Comparison of ENCODE assay signal across 1 cellular context in the genomic region with DNA sequence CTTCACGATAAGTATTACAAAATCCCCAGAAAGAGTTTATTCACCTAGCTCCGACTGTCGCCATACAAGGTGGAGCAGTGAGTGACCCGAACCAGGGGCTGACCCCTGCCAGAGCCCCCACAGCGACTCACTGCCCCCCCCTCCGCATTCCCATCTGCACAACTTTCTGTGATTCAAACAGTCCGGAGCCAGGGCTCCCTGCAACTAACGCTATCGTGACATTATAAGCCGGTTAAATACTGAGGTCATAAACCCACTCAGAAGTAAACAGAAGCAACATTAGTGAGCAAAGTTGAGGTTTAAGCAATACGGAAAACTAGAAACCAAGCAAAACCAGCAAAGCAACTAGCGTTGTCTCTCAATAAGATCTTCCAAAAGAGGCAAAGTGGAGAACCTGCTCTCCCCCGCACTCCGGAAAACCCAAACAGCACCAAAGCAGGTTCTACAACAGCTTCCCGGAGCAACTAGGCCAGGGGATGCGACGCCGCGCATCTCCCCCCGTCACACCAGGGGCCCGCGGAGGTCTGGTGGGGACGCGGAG.
A peak's percentile ranks its signal among the peaks of the same experiment; 100 is the strongest.
TF ChIP-seq lines count a peak whose summit lies in the region.

No MANE protein-coding gene starts in this region.

TF ChIP-seq in K562, 482 proteins besides CTCF, POLR2A, EP300 and RAD21 (continued from another document and continues in another):
- TF ChIP-seq, protein P1, sequence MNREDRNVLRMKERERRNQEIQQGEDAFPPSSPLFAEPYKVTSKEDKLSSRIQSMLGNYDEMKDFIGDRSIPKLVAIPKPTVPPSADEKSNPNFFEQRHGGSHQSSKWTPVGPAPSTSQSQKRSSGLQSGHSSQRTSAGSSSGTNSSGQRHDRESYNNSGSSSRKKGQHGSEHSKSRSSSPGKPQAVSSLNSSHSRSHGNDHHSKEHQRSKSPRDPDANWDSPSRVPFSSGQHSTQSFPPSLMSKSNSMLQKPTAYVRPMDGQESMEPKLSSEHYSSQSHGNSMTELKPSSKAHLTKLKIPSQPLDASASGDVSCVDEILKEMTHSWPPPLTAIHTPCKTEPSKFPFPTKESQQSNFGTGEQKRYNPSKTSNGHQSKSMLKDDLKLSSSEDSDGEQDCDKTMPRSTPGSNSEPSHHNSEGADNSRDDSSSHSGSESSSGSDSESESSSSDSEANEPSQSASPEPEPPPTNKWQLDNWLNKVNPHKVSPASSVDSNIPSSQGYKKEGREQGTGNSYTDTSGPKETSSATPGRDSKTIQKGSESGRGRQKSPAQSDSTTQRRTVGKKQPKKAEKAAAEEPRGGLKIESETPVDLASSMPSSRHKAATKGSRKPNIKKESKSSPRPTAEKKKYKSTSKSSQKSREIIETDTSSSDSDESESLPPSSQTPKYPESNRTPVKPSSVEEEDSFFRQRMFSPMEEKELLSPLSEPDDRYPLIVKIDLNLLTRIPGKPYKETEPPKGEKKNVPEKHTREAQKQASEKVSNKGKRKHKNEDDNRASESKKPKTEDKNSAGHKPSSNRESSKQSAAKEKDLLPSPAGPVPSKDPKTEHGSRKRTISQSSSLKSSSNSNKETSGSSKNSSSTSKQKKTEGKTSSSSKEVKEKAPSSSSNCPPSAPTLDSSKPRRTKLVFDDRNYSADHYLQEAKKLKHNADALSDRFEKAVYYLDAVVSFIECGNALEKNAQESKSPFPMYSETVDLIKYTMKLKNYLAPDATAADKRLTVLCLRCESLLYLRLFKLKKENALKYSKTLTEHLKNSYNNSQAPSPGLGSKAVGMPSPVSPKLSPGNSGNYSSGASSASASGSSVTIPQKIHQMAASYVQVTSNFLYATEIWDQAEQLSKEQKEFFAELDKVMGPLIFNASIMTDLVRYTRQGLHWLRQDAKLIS (CRISPR knock-in tag; IDR thresholded peaks at IDR 0.05), result 0 out of 2 replicates have a peak, but pooled peaks have one; percentile 7
- no peak for TF ChIP-seq PHB2 (IDR thresholded peaks at IDR 0.05; ENCODE audit: low read depth)
- 0 out of 4 replicates have a peak, but pooled peaks of 1 of the 2 experiments have one; percentile 54 for TF ChIP-seq SIN3A (IDR thresholded peaks at IDR 0.05; ENCODE audit: borderline replicate concordance in 2 of 2, control insufficient read depth in 1 of 2, low read depth in 2 of 2, low read length in 2 of 2)
- TF ChIP-seq BMI1 (IDR thresholded peaks at IDR 0.05; ENCODE audit: low read length), result no peak
- TF ChIP-seq, protein P2, sequence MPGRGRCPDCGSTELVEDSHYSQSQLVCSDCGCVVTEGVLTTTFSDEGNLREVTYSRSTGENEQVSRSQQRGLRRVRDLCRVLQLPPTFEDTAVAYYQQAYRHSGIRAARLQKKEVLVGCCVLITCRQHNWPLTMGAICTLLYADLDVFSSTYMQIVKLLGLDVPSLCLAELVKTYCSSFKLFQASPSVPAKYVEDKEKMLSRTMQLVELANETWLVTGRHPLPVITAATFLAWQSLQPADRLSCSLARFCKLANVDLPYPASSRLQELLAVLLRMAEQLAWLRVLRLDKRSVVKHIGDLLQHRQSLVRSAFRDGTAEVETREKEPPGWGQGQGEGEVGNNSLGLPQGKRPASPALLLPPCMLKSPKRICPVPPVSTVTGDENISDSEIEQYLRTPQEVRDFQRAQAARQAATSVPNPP (IDR thresholded peaks at IDR 0.05; ENCODE audit: borderline replicate concordance, insufficient read depth, insufficient read length), result no peak
- no peak for TF ChIP-seq RUNX1 (IDR thresholded peaks at IDR 0.05; ENCODE audit: low read depth)
- no peak for TF ChIP-seq NCOA6 (IDR thresholded peaks at IDR 0.05)
- no peak for TF ChIP-seq HDAC6 (IDR thresholded peaks at IDR 0.05; ENCODE audit: low read depth, low read length)
- TF ChIP-seq, protein P3, sequence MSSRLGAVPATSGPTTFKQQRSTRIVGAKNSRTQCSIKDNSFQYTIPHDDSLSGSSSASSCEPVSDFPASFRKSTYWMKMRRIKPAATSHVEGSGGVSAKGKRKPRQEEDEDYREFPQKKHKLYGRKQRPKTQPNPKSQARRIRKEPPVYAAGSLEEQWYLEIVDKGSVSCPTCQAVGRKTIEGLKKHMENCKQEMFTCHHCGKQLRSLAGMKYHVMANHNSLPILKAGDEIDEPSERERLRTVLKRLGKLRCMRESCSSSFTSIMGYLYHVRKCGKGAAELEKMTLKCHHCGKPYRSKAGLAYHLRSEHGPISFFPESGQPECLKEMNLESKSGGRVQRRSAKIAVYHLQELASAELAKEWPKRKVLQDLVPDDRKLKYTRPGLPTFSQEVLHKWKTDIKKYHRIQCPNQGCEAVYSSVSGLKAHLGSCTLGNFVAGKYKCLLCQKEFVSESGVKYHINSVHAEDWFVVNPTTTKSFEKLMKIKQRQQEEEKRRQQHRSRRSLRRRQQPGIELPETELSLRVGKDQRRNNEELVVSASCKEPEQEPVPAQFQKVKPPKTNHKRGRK (tag; IDR thresholded peaks at IDR 0.05), result no peak
- no peak; a peak in 1 of 4 replicates for TF ChIP-seq RCOR1 (IDR thresholded peaks at IDR 0.05; ENCODE audit: borderline replicate concordance in 1 of 2, low read depth in 2 of 2, low read length in 2 of 2)
- TF ChIP-seq, protein P4, sequence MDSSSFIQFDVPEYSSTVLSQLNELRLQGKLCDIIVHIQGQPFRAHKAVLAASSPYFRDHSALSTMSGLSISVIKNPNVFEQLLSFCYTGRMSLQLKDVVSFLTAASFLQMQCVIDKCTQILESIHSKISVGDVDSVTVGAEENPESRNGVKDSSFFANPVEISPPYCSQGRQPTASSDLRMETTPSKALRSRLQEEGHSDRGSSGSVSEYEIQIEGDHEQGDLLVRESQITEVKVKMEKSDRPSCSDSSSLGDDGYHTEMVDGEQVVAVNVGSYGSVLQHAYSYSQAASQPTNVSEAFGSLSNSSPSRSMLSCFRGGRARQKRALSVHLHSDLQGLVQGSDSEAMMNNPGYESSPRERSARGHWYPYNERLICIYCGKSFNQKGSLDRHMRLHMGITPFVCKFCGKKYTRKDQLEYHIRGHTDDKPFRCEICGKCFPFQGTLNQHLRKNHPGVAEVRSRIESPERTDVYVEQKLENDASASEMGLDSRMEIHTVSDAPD (CRISPR knock-in tag; IDR thresholded peaks at IDR 0.05), result no peak
- peak in 1 of 2 experiments; percentile 40; a peak in 1 of 4 replicates for TF ChIP-seq ARNT (IDR thresholded peaks at IDR 0.05)
- TF ChIP-seq, protein P5, sequence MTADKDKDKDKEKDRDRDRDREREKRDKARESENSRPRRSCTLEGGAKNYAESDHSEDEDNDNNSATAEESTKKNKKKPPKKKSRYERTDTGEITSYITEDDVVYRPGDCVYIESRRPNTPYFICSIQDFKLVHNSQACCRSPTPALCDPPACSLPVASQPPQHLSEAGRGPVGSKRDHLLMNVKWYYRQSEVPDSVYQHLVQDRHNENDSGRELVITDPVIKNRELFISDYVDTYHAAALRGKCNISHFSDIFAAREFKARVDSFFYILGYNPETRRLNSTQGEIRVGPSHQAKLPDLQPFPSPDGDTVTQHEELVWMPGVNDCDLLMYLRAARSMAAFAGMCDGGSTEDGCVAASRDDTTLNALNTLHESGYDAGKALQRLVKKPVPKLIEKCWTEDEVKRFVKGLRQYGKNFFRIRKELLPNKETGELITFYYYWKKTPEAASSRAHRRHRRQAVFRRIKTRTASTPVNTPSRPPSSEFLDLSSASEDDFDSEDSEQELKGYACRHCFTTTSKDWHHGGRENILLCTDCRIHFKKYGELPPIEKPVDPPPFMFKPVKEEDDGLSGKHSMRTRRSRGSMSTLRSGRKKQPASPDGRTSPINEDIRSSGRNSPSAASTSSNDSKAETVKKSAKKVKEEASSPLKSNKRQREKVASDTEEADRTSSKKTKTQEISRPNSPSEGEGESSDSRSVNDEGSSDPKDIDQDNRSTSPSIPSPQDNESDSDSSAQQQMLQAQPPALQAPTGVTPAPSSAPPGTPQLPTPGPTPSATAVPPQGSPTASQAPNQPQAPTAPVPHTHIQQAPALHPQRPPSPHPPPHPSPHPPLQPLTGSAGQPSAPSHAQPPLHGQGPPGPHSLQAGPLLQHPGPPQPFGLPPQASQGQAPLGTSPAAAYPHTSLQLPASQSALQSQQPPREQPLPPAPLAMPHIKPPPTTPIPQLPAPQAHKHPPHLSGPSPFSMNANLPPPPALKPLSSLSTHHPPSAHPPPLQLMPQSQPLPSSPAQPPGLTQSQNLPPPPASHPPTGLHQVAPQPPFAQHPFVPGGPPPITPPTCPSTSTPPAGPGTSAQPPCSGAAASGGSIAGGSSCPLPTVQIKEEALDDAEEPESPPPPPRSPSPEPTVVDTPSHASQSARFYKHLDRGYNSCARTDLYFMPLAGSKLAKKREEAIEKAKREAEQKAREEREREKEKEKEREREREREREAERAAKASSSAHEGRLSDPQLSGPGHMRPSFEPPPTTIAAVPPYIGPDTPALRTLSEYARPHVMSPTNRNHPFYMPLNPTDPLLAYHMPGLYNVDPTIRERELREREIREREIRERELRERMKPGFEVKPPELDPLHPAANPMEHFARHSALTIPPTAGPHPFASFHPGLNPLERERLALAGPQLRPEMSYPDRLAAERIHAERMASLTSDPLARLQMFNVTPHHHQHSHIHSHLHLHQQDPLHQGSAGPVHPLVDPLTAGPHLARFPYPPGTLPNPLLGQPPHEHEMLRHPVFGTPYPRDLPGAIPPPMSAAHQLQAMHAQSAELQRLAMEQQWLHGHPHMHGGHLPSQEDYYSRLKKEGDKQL (CRISPR knock-in tag; IDR thresholded peaks at IDR 0.05; ENCODE audit: borderline replicate concordance), result no peak
- TF ChIP-seq NCOA2 (IDR thresholded peaks at IDR 0.05; ENCODE audit: partially characterized antibody in 2 of 2), result no peak
- TF ChIP-seq LARP7 (IDR thresholded peaks at IDR 0.05), result no peak
- TF ChIP-seq ZSCAN32 (CRISPR knock-in tag; IDR thresholded peaks at IDR 0.05), result no peak
- TF ChIP-seq PHTF2 (CRISPR knock-in tag; IDR thresholded peaks at IDR 0.05), result no peak
- TF ChIP-seq MXI1 (IDR thresholded peaks at IDR 0.05; ENCODE audit: low read depth, low read length), result no peak
- no peak for TF ChIP-seq ZNF24 (IDR thresholded peaks at IDR 0.05)
- TF ChIP-seq BDP1 (IDR thresholded peaks at IDR 0.05; ENCODE audit: insufficient read depth, insufficient read length), result no peak
- no peak for TF ChIP-seq ZNF175 (CRISPR knock-in tag; IDR thresholded peaks at IDR 0.05; ENCODE audit: low read depth)
- TF ChIP-seq, protein P6, sequence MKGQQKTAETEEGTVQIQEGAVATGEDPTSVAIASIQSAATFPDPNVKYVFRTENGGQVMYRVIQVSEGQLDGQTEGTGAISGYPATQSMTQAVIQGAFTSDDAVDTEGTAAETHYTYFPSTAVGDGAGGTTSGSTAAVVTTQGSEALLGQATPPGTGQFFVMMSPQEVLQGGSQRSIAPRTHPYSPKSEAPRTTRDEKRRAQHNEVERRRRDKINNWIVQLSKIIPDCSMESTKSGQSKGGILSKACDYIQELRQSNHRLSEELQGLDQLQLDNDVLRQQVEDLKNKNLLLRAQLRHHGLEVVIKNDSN (CRISPR knock-in tag; IDR thresholded peaks at IDR 0.05), result no peak
- TF ChIP-seq BACH1 (tag; IDR thresholded peaks at IDR 0.05), result no peak
- TF ChIP-seq, protein P7, sequence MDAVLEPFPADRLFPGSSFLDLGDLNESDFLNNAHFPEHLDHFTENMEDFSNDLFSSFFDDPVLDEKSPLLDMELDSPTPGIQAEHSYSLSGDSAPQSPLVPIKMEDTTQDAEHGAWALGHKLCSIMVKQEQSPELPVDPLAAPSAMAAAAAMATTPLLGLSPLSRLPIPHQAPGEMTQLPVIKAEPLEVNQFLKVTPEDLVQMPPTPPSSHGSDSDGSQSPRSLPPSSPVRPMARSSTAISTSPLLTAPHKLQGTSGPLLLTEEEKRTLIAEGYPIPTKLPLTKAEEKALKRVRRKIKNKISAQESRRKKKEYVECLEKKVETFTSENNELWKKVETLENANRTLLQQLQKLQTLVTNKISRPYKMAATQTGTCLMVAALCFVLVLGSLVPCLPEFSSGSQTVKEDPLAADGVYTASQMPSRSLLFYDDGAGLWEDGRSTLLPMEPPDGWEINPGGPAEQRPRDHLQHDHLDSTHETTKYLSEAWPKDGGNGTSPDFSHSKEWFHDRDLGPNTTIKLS (IDR thresholded peaks at IDR 0.05; ENCODE audit: borderline replicate concordance, low read depth), result no peak
- TF ChIP-seq ZNF253 (CRISPR knock-in tag; conservative IDR thresholded peaks at IDR 0.05), result no peak
- TF ChIP-seq HDGF (IDR thresholded peaks at IDR 0.05), result no peak
- no peak for TF ChIP-seq TCF7 (IDR thresholded peaks at IDR 0.05; ENCODE audit: borderline replicate concordance)
- TF ChIP-seq ETV1 (tag; conservative IDR thresholded peaks at IDR 0.05; ENCODE audit: low read depth), result peak; percentile 67
- TF ChIP-seq, protein P8, sequence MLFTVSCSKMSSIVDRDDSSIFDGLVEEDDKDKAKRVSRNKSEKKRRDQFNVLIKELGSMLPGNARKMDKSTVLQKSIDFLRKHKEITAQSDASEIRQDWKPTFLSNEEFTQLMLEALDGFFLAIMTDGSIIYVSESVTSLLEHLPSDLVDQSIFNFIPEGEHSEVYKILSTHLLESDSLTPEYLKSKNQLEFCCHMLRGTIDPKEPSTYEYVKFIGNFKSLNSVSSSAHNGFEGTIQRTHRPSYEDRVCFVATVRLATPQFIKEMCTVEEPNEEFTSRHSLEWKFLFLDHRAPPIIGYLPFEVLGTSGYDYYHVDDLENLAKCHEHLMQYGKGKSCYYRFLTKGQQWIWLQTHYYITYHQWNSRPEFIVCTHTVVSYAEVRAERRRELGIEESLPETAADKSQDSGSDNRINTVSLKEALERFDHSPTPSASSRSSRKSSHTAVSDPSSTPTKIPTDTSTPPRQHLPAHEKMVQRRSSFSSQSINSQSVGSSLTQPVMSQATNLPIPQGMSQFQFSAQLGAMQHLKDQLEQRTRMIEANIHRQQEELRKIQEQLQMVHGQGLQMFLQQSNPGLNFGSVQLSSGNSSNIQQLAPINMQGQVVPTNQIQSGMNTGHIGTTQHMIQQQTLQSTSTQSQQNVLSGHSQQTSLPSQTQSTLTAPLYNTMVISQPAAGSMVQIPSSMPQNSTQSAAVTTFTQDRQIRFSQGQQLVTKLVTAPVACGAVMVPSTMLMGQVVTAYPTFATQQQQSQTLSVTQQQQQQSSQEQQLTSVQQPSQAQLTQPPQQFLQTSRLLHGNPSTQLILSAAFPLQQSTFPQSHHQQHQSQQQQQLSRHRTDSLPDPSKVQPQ (CRISPR knock-in tag; IDR thresholded peaks at IDR 0.05; ENCODE audit: borderline replicate concordance), result no peak
- TF ChIP-seq, protein P9, sequence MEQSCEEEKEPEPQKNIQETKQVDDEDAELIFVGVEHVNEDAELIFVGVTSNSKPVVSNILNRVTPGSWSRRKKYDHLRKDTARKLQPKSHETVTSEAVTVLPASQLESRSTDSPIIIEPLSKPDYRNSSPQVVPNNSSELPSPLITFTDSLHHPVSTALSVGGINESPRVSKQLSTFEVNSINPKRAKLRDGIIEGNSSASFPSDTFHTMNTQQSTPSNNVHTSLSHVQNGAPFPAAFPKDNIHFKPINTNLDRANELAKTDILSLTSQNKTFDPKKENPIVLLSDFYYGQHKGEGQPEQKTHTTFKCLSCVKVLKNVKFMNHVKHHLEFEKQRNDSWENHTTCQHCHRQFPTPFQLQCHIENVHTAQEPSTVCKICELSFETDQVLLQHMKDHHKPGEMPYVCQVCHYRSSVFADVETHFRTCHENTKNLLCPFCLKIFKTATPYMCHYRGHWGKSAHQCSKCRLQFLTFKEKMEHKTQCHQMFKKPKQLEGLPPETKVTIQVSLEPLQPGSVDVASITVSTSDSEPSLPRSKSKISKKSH (CRISPR knock-in tag; IDR thresholded peaks at IDR 0.05), result no peak
- TF ChIP-seq TEAD4 (IDR thresholded peaks at IDR 0.05; ENCODE audit: low read length), result peak; percentile 34
- no peak for TF ChIP-seq TEAD4 (CRISPR knock-in tag; IDR thresholded peaks at IDR 0.05; ENCODE audit: borderline replicate concordance)
- no peak for TF ChIP-seq ZNF232 (CRISPR knock-in tag; IDR thresholded peaks at IDR 0.05)
- TF ChIP-seq STAT5A (IDR thresholded peaks at IDR 0.05; ENCODE audit: borderline replicate concordance, low read length), result no peak
- TF ChIP-seq PML (IDR thresholded peaks at IDR 0.05; ENCODE audit: low read length), result no peak
- no peak for TF ChIP-seq RBM17 (IDR thresholded peaks at IDR 0.05; ENCODE audit: borderline replicate concordance, low read depth, low read length)
- TF ChIP-seq NR2C1 (IDR thresholded peaks at IDR 0.05), result no peak
- TF ChIP-seq NR2C1 (tag; IDR thresholded peaks at IDR 0.05), result peak; percentile 65
- TF ChIP-seq ILF3 (IDR thresholded peaks at IDR 0.05; ENCODE audit: borderline replicate concordance), result no peak
- TF ChIP-seq POLR2B (IDR thresholded peaks at IDR 0.05; ENCODE audit: low read depth, partially characterized antibody), result no peak
- no peak for TF ChIP-seq KDM1A (IDR thresholded peaks at IDR 0.05)
